1 cellular context compared by ENCODE assay signal in genomic region chr12:57756406-57757341, GRCh38.
TF ChIP-seq lines count a peak whose summit lies in the region.

No MANE protein-coding gene starts in this region.

TF ChIP-seq in H1, 55 proteins besides CTCF, POLR2A, EP300 and RAD21:
- peak; percentile 65; the same call in 1 of the 2 replicates for TF ChIP-seq GABPA (IDR thresholded peaks at IDR 0.05; ENCODE audit: borderline replicate concordance, insufficient read depth, low read length)
- peak; percentile 73 for TF ChIP-seq SUZ12 (IDR thresholded peaks at IDR 0.05; ENCODE audit: low read length)
- peak; percentile 87 for TF ChIP-seq YY1 (IDR thresholded peaks at IDR 0.05; ENCODE audit: low read depth, low read length)
- peak; percentile 42 to 76; a peak in 1 of 4 replicates for TF ChIP-seq SIN3A (conservative IDR thresholded peaks at IDR 0.05 in 1 of 2, IDR thresholded peaks at IDR 0.05 in 1 of 2; ENCODE audit: low read depth in 1 of 2, low read length in 2 of 2)
- TF ChIP-seq SP4 (IDR thresholded peaks at IDR 0.05; ENCODE audit: low read length) = no peak
- no peak for TF ChIP-seq GTF2F1 (IDR thresholded peaks at IDR 0.05; ENCODE audit: borderline replicate concordance, low read depth, low read length)
- peak; percentile 61 for TF ChIP-seq CREB1 (IDR thresholded peaks at IDR 0.05)
- TF ChIP-seq JUND (IDR thresholded peaks at IDR 0.05; ENCODE audit: low read length) = 0 out of 2 replicates have a peak, but pooled peaks have one; percentile 33
- TF ChIP-seq EZH2 (IDR thresholded peaks at IDR 0.05; ENCODE audit: low read depth, low read length, severe bottlenecking) = peak; percentile 62
- 0 out of 2 replicates have a peak, but pooled peaks have one; percentile 34 for TF ChIP-seq MAX (IDR thresholded peaks at IDR 0.05)
- no peak for TF ChIP-seq NANOG (IDR thresholded peaks at IDR 0.05; ENCODE audit: insufficient read depth, low read depth, low read length, poor library complexity, severe bottlenecking)
